Comparison of ENCODE assay signal across 10 cellular contexts in genomic region chr16:84284168-84284722, GRCh38. TPM values are rescaled to one million over a fixed set of nuclear protein-coding genes. Genes with fewer than 3 reads are reported as not detected.
A peak's percentile ranks its signal among the peaks of the same experiment; 100 is the strongest.
DNase-seq lines count a peak whose midpoint lies in the region; ATAC-seq and TF ChIP-seq lines count a peak whose summit lies in the region.
"Had no signal": no experiment of that assay in that cellular context is flagged by ENCODE, and none has a peak within 500 bp of the region (broad histone marks: within the 10 kb centered on the region; RNA-seq: fewer than 3 reads in every experiment).

No MANE protein-coding gene starts in this region.

- no peak for DNase-seq in Right ventricle myocardium inferior (ENCODE audit: missing footprints)
- no peak for DNase-seq in cardiac septum (ENCODE audit: low spot score)
- peak; percentile 65 to 93 for DNase-seq in foreskin fibroblast
- DNase-seq in mucosa of gallbladder (ENCODE audit: low spot score): peak; percentile 62
- peak in 1 of 2 donors; percentile 63 for DNase-seq in aorta
- no peak for DNase-seq in GOT3 (lab: John Stamatoyannopoulos, UW)
- DNase-seq: activated CD4-positive, alpha-beta memory T cell treated with anti-CD3 and anti-CD28 coated beads, Interleukin-2, amount 10 ng/mL, durations not matched to agents 7 days and 5 days; NCI-H1105 had no signal

- H3K27ac ChIP-seq in aorta (ENCODE audit: low read depth in 1 of 2, low read length in 2 of 2): no peak overlapping the region

- H3K36me3 ChIP-seq in aorta (ENCODE audit: control insufficient read depth in 1 of 2, insufficient read depth in 2 of 2, low read length in 1 of 2): no peaks in the 10 kb centered on the region

- no peaks in the 10 kb centered on the region for H3K4me1 ChIP-seq in aorta (ENCODE audit: control insufficient read depth in 1 of 2, insufficient read depth in 2 of 2, low read length in 2 of 2)

- no peak for TF ChIP-seq CTCF in foreskin fibroblast (IDR thresholded peaks at IDR 0.05; ENCODE audit: low read depth, low read length)

- no peaks in the 10 kb centered on the region for H3K9me3 ChIP-seq in aorta (ENCODE audit: control insufficient read depth, low read length)

- H3K27me3 ChIP-seq in aorta (ENCODE audit: control insufficient read depth in 1 of 2, insufficient read depth in 2 of 2, low read length in 1 of 2): no peaks in the 10 kb centered on the region

- ATAC-seq in Right ventricle myocardium inferior: peak; percentile 88
- ATAC-seq in aorta (ENCODE audit: low FRiP score): peak; percentile 75
- ATAC-seq in GM21576 (IDR thresholded peaks at IDR 0.05; ENCODE audit: unreplicated experiment): no peak
- ATAC-seq in HG03025 (IDR thresholded peaks at IDR 0.05; ENCODE audit: low FRiP score, unreplicated experiment): no peak

- no peak overlapping the region for H3K4me3 ChIP-seq in foreskin fibroblast (ENCODE audit: low read depth in 1 of 2, low read length in 2 of 2)
- H3K4me3 ChIP-seq in aorta (ENCODE audit: low read length in 2 of 2): no peak overlapping the region

- intact Hi-C loops in Right ventricle myocardium inferior (cut with DNase I) (no loop called here), cardiac septum (cut with DNase I) (no loop called here), aorta (cut with DNase I) (no loop called here)

- 62 to 66% methylated on average over 12 of the region's 12 CpGs for WGBS in aorta, 2 donors

RNA-seq across cellular contexts. Expression of gene WFDC1, which starts 10.4 kb away (rescaled TPM):
- total RNA-seq in Right ventricle myocardium inferior (1.5 TPM), cardiac septum (1.0 TPM), mucosa of gallbladder (92.6 TPM), aorta (10 to 100 TPM; 11.8 to 33.5 TPM)
- 10 to 100 TPM; 23.0 to 72.2 TPM for polyA plus RNA-seq in aorta
- total RNA-seq: activated CD4-positive, alpha-beta memory T cell treated with anti-CD3 and anti-CD28 coated beads, Interleukin-2, amount 10 ng/mL, durations not matched to agents 7 days and 5 days had no signal

RNA-seq across cellular contexts. Expression of gene KCNG4, which starts 44.4 kb away (rescaled TPM):
- total RNA-seq in Right ventricle myocardium inferior (not detected), cardiac septum (not detected), mucosa of gallbladder (not detected), aorta (not detected)
- under 1 TPM; 0.03 to 0.13 TPM for polyA plus RNA-seq in aorta
- total RNA-seq: activated CD4-positive, alpha-beta memory T cell treated with anti-CD3 and anti-CD28 coated beads, Interleukin-2, amount 10 ng/mL, durations not matched to agents 7 days and 5 days had no signal

Comparison
In these comparisons a context has a peak if more than half of its experiments do, and no peak if none do; other contexts are left out.
1. ATAC-seq: peak in Right ventricle myocardium inferior (single experiment) and aorta (single experiment); none in GM21576 (single experiment) and HG03025 (single experiment).
2. DNase-seq: peak in foreskin fibroblast (2 of 2) and mucosa of gallbladder (single experiment); none in Right ventricle myocardium inferior (single experiment), cardiac septum (single experiment) and GOT3 (single experiment).